Comparison of ENCODE assay signal across 8 cellular contexts in the genomic region with DNA sequence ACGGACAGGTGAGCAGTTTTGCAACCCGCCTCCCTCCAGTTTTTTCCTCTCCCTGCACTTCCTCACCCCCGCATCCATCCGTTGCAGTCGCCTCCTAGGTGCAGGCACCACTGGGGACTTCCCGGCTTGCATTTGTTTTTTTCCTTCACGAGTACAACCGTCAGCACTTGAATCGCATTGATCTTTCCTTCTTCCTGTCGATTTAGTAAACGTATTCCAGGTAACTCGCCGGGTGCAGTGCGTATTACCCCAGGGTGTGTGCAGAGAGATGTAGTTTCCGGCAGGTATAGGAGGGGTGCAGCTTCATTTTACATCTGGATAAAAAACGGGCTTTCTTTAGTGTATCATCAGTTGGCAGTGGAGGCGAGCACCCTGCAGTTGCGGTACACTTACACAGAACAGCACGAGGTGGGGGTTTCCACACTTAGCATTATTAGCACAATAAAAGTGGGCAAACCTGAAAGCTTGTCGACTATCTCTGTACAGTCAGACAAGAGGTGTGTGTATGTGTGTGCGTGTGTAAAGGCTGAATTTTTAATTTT.
DNase-seq lines count a peak whose midpoint lies in the region; ATAC-seq, FAIRE-seq and TF ChIP-seq lines count a peak whose summit lies in the region.

A gene (minus strand): TSS at position 359 of the 542 bp plus-strand sequence.

- H3K4me1 ChIP-seq in H1 (replicated peaks in 1 of 4; ENCODE audit: control insufficient read depth in 3 of 4, insufficient read depth in 4 of 4, low read length in 3 of 4) (peaks cover 11 to 26% (median 12%) of the 10 kb centered on the region in 4 experiments), urinary bladder (ENCODE audit: insufficient read depth) (no peaks in the 10 kb centered on the region)

- H3K23ac ChIP-seq in H1 (ENCODE audit: insufficient read length), result no peak within 1 kb of the TSS

- no peaks in the 10 kb centered on the region for H3K9me3 Mint-ChIP-seq in activated CD4-positive, alpha-beta T cell treated with anti-CD3 and anti-CD28 coated beads, Interleukin-2, amount 10 ng/mL, durations not matched to agents 24 days and 14 days
- H3K9me3 Mint-ChIP-seq in nephron, result no peaks in the 10 kb centered on the region

- peak within 1 kb of the TSS; percentile 99 for H3K27ac Mint-ChIP-seq in activated CD4-positive, alpha-beta T cell treated with anti-CD3 and anti-CD28 coated beads, Interleukin-2, amount 10 ng/mL, durations not matched to agents 24 days and 14 days
- peak within 1 kb of the TSS; percentile 70 to 78 (median 73) for H3K27ac Mint-ChIP-seq in nephron

- H4K20me1 ChIP-seq in H1 (replicated peaks in 1 of 2; ENCODE audit: control insufficient read depth in 1 of 2, insufficient read depth in 2 of 2, low read length in 2 of 2), result peaks cover 0 to 2% of the 10 kb centered on the region in 2 experiments

- intact Hi-C loops in activated CD4-positive, alpha-beta T cell treated with anti-CD3 and anti-CD28 coated beads, Interleukin-2, amount 10 ng/mL, durations not matched to agents 24 days and 14 days (cut with micrococcal nuclease), result loop anchor here (1.0 to 5.0 kb wide), 3 partner anchors 12 to 85 kb away; no protein-coding TSS in a partner anchor

- H2BK5ac ChIP-seq in H1 (ENCODE audit: low read depth, low read length), result peak within 1 kb of the TSS; percentile 55; the same call in 1 of the 2 replicates

- H3K36me3 Mint-ChIP-seq in activated CD4-positive, alpha-beta T cell treated with anti-CD3 and anti-CD28 coated beads, Interleukin-2, amount 10 ng/mL, durations not matched to agents 24 days and 14 days (ENCODE audit: low read depth), result peaks cover 31% of the 10 kb centered on the region
- no peaks in the 10 kb centered on the region for H3K36me3 Mint-ChIP-seq in nephron (ENCODE audit: low read depth)

- no peak for FAIRE-seq in H1 (lab: Jason Lieb, UNC)

- H3K27ac ChIP-seq in H1 (ENCODE audit: low read depth, low read length) (peak within 1 kb of the TSS; percentile 81), urinary bladder (ENCODE audit: low read depth) (peak within 1 kb of the TSS; percentile 3)

- peak within 1 kb of the TSS; percentile 96 for H3K18ac ChIP-seq in H1 (ENCODE audit: extremely low read depth, low read length)

- H3K56ac ChIP-seq in H1 (replicated peaks; ENCODE audit: insufficient read length, low read depth, low read length), result peak within 1 kb of the TSS; percentile 42

- H2BK12ac ChIP-seq in H1 (ENCODE audit: low read depth, low read length), result peak within 1 kb of the TSS; percentile 41; the same call in 1 of the 2 replicates

- POLR2A ChIA-PET in H1 (lab: Charles Lee; ENCODE audit: partially characterized antibody), result interaction anchor here (0.7 to 2.8 kb wide), 7 partner anchors 7 to 28 kb away, joined by 3 to 11 read pairs (median 4); no protein-coding TSS in a partner anchor

- H3K23me2 ChIP-seq in H1 (ENCODE audit: low read depth, low read length), result peaks cover 10% of the 10 kb centered on the region

- peak within 1 kb of the TSS; percentile 47; the same call in 1 of the 2 replicates for H2AFZ ChIP-seq in H1 (ENCODE audit: low read length)

- peaks cover 14 to 52% of the 10 kb centered on the region in 2 experiments for H3K79me2 ChIP-seq in H1 (ENCODE audit: control insufficient read depth in 1 of 2, insufficient read depth in 2 of 2, low read length in 2 of 2)

- H2BK120ac ChIP-seq in H1 (replicated peaks; ENCODE audit: low read depth, low read length), result peak within 1 kb of the TSS; percentile 5

- H3K14ac ChIP-seq in H1 (ENCODE audit: insufficient read length), result no peak within 1 kb of the TSS

- no peaks in the 10 kb centered on the region for H3K27me3 Mint-ChIP-seq in activated CD4-positive, alpha-beta T cell treated with anti-CD3 and anti-CD28 coated beads, Interleukin-2, amount 10 ng/mL, durations not matched to agents 24 days and 14 days
- H3K27me3 Mint-ChIP-seq in nephron (ENCODE audit: low read depth), result peaks cover 64% of the 10 kb centered on the region

- H4K91ac ChIP-seq in H1 (replicated peaks; ENCODE audit: insufficient read length, low read length), result peak within 1 kb of the TSS; percentile 56

- 3% methylated on average over 19 of the region's 21 CpGs; no CpG with 5 or more reads in 1 of the 2 experiments for WGBS in H1 (ENCODE audit: extremely low coverage in 1 of 2, insufficient coverage in 1 of 2, insufficient read length in 1 of 2, insufficient replicate concordance in 2 of 2, low coverage in 1 of 2, low lambda C conversion rate in 2 of 2, missing lambda C conversion rate in 1 of 2), 2 experiments
- 6% methylated on average over 21 of the region's 21 CpGs for WGBS in urinary bladder

- TF ChIP-seq EP300 in H1 (IDR thresholded peaks at IDR 0.05; ENCODE audit: borderline replicate concordance in 1 of 2, low read depth in 2 of 2, low read length in 2 of 2), result no peak

- H4K5ac ChIP-seq in H1 (ENCODE audit: insufficient read length, low read depth, low read length), result peak within 1 kb of the TSS; percentile 61

- H3K36me3 ChIP-seq in H1 (ENCODE audit: control insufficient read depth in 2 of 4, insufficient read depth in 4 of 4, low read length in 3 of 4), result no peaks in the 10 kb centered on the region; a peak in 1 of 8 replicates
- H3K36me3 ChIP-seq in urinary bladder (ENCODE audit: insufficient read depth), result no peaks in the 10 kb centered on the region

- H2BK15ac ChIP-seq in H1 (ENCODE audit: low read length), result 0 out of 2 replicates have a peak within 1 kb of the TSS, but pooled peaks have one; percentile 32

- H3K4ac ChIP-seq in H1 (replicated peaks; ENCODE audit: insufficient read length, low read depth, low read length), result no peak within 1 kb of the TSS

- ATAC-seq in GM19463 (IDR thresholded peaks at IDR 0.05; ENCODE audit: unreplicated experiment), result peak; percentile 21

- DNase-seq in Ammon's horn (ENCODE audit: low spot score), result peak; percentile 27
- peak; percentile 31 for DNase-seq in HuH-7.5 (ENCODE audit: low spot score)
- peak; percentile 87 for DNase-seq in activated CD4-positive, alpha-beta T cell treated with anti-CD3 and anti-CD28 coated beads, Interleukin-2, amount 10 ng/mL, durations not matched to agents 24 days and 14 days
- DNase-seq in H1 (ENCODE audit: low read depth in 1 of 2, low spot score in 2 of 2), result no peak
- DNase-seq in epidermal melanocyte (ENCODE audit: insufficient read length, low spot score), result no peak

- peaks cover 76% of the 10 kb centered on the region for H3K4me1 Mint-ChIP-seq in activated CD4-positive, alpha-beta T cell treated with anti-CD3 and anti-CD28 coated beads, Interleukin-2, amount 10 ng/mL, durations not matched to agents 24 days and 14 days
- H3K4me1 Mint-ChIP-seq in nephron, result peaks cover 9% of the 10 kb centered on the region

- H3K9me3 ChIP-seq in H1 (ENCODE audit: insufficient read depth in 2 of 2, low read depth in 1 of 2, low read length in 1 of 2), result no peaks in the 10 kb centered on the region

- CTCF ChIA-PET in H1 (lab: Charles Lee; ENCODE audit: partially characterized antibody), result interaction anchor here (0.7 to 2.8 kb wide), 10 partner anchors 10 to 107 kb away, joined by 3 to 18 read pairs (median 4); no protein-coding TSS in a partner anchor

- no peak for TF ChIP-seq POLR2A in H1 (IDR thresholded peaks at IDR 0.05; ENCODE audit: control extremely low read depth in 1 of 2, low read depth in 2 of 2, low read length in 2 of 2)

- TF ChIP-seq CTCF in H1 (IDR thresholded peaks at IDR 0.05; ENCODE audit: control extremely low read depth in 1 of 3, insufficient read depth in 1 of 3, low read depth in 1 of 3, low read length in 3 of 3) (no peak), nephron (IDR thresholded peaks at IDR 0.05; ENCODE audit: unreplicated experiment in 3 of 3) (no peak)

- no peak within 1 kb of the TSS for H2AK5ac ChIP-seq in H1 (ENCODE audit: low read depth, low read length)

- H2BK20ac ChIP-seq in H1 (ENCODE audit: low read length), result no peak within 1 kb of the TSS; the same call in 1 of the 2 replicates

- peaks cover 4% of the 10 kb centered on the region for H3K79me1 ChIP-seq in H1 (ENCODE audit: low read depth, low read length)

- H4K8ac ChIP-seq in H1 (ENCODE audit: extremely low read depth, insufficient read depth, low read length), result peak within 1 kb of the TSS; percentile 95

- H3K9ac ChIP-seq in H1 (replicated peaks in 1 of 4; ENCODE audit: extremely low read depth in 1 of 4, low read depth in 3 of 4, low read length in 3 of 4), result peak within 1 kb of the TSS; percentile 41 to 79 (median 76)

- H3K4me2 ChIP-seq in H1 (ENCODE audit: insufficient read depth in 1 of 2, low read depth in 2 of 2, low read length in 2 of 2), result peak within 1 kb of the TSS; percentile 86

- H3K4me3 ChIP-seq in H1 (ENCODE audit: extremely low read depth in 1 of 4, insufficient read depth in 2 of 4, low read depth in 3 of 4, low read length in 4 of 4) (peak within 1 kb of the TSS; percentile 78 to 97 (median 90)), urinary bladder (ENCODE audit: low read depth, low read length) (peak within 1 kb of the TSS; percentile 65)

- peaks cover 0 to 3% (median 1%) of the 10 kb centered on the region in 4 experiments; a peak in 4 of 7 replicates for H3K27me3 ChIP-seq in H1 (replicated peaks in 1 of 4; ENCODE audit: control insufficient read depth in 3 of 4, extremely low read depth in 1 of 4, insufficient read depth in 3 of 4, low read length in 3 of 4)

- peak within 1 kb of the TSS; percentile 93 for H3K4me3 Mint-ChIP-seq in activated CD4-positive, alpha-beta T cell treated with anti-CD3 and anti-CD28 coated beads, Interleukin-2, amount 10 ng/mL, durations not matched to agents 24 days and 14 days
- H3K4me3 Mint-ChIP-seq in nephron, result peak within 1 kb of the TSS; percentile 96 to 97 (median 97)

- no peak for TF ChIP-seq RAD21 in H1 (IDR thresholded peaks at IDR 0.05 in 1 of 2, conservative IDR thresholded peaks at IDR 0.05 in 1 of 2; ENCODE audit: low read depth in 2 of 2, low read length in 2 of 2)

TF ChIP-seq in H1, 55 proteins besides CTCF, POLR2A, EP300 and RAD21:
- TF ChIP-seq SIN3A (conservative IDR thresholded peaks at IDR 0.05 in 1 of 2, IDR thresholded peaks at IDR 0.05 in 1 of 2; ENCODE audit: low read depth in 1 of 2, low read length in 2 of 2) (peak in 1 of 2 experiments; percentile 35; a peak in 1 of 4 replicates), CTBP2 (IDR thresholded peaks at IDR 0.05; ENCODE audit: borderline replicate concordance, insufficient read depth, insufficient read length, low read length) (no peak), SUZ12 (IDR thresholded peaks at IDR 0.05; ENCODE audit: low read length) (0 out of 2 replicates have a peak, but pooled peaks have one; percentile 12), PHF8 (conservative IDR thresholded peaks at IDR 0.05; ENCODE audit: low read depth, low read length) (0 out of 2 replicates have a peak, but pooled peaks have one; percentile 4), RFX5 (IDR thresholded peaks at IDR 0.05; ENCODE audit: borderline replicate concordance, low read depth, low read length) (no peak), SP2 (IDR thresholded peaks at IDR 0.05; ENCODE audit: low read length) (no peak), ASH2L (IDR thresholded peaks at IDR 0.05; ENCODE audit: low read length) (peak; percentile 72)

Comparison
In these comparisons a context has a peak if more than half of its experiments do, and no peak if none do; other contexts are left out.
1. DNase-seq: peak in Ammon's horn (single experiment), HuH-7.5 (single experiment) and activated CD4-positive, alpha-beta T cell treated with anti-CD3 and anti-CD28 coated beads, Interleukin-2, amount 10 ng/mL, durations not matched to agents 24 days and 14 days (single experiment); none in H1 (0 of 2) and epidermal melanocyte (single experiment).